ENCODE assay signal across 15 cellular contexts in the genomic region with DNA sequence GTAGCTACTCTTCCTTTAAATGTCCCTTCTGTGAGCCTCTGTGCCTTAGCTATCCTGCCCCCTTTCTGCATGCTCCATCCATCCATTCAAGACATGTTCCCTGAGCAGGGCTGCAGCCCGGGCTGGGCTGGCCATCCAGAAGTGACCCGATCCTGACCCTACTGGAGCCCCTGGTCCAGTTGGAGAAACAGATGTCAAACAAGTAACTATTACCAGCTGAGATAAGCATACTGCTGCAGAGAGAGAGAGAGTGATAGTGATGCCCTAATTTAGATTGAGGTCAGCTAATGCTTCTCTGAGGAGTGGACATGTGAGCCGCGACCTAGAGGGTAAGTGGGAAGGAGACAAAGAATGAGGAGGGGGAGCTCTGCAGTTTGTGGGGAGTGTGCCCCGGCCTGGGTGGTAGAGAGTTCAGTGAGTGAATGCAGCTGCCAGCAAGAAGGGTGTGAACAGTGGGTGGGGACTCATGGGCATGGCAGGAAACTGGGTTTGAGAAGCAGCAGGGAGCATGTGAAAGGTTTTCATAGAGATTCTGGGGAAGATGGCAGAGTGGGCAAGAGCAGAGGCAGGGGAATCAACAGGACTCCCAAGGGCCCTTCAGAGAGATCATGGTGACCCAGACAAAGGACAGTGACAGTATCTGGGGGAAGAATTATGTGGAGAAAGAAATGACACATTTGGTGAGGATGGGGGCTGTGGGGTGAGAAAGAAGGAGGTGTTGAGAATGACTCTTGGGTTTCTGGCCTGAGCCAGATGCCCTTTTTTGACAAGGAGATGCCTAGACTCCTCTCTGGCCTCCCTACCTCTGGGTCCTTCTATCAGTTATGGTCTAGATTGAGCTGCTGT. TPM values are rescaled to one million over a fixed set of nuclear protein-coding genes. Genes with fewer than 3 reads are reported as not detected.
DNase-seq lines count a peak whose midpoint lies in the region; ATAC-seq, FAIRE-seq and TF ChIP-seq lines count a peak whose summit lies in the region.
"Had no signal": no experiment of that assay in that cellular context is flagged by ENCODE, and none has a peak within 500 bp of the region (broad histone marks: within the 10 kb centered on the region; RNA-seq: fewer than 3 reads in every experiment).

No MANE protein-coding gene starts in this region.

- FAIRE-seq in keratinocyte (lab: Jason Lieb, UNC): peak; percentile 13

- H3K79me2 ChIP-seq in keratinocyte (ENCODE audit: control insufficient read depth, insufficient read depth, low read length): no peaks in the 10 kb centered on the region

- no peak overlapping the region for H3K9ac ChIP-seq in keratinocyte (ENCODE audit: control insufficient read depth, extremely low read depth, insufficient read depth, low read length)

- TF ChIP-seq CTCF in keratinocyte (optimal IDR thresholded peaks at IDR 0.05 in 1 of 3, IDR thresholded peaks at IDR 0.05 in 1 of 3, conservative IDR thresholded peaks at IDR 0.05 in 1 of 3; ENCODE audit: extremely low read depth in 1 of 3, insufficient read depth in 2 of 3, low read length in 3 of 3): no peak
- no peak for TF ChIP-seq CTCF in progenitor cell of endocrine pancreas (IDR thresholded peaks at IDR 0.05; ENCODE audit: unreplicated experiment)

- peak overlapping the region in 5 of 8 donors; percentile 3 to 79 (median 26) for H3K27ac Mint-ChIP-seq in CD8-positive, alpha-beta memory T cell
- H3K27ac Mint-ChIP-seq in progenitor cell of endocrine pancreas: peak overlapping the region; percentile 86

- H3K4me2 ChIP-seq in keratinocyte (ENCODE audit: control insufficient read depth, extremely low read depth, insufficient read depth, low read depth, low read length): no peak overlapping the region

- H4K20me1 ChIP-seq in keratinocyte (ENCODE audit: control insufficient read depth, extremely low read depth, insufficient read depth, low read length): no peaks in the 10 kb centered on the region

- dilution Hi-C loops in keratinocyte (cut with MboI; ENCODE audit: extremely low pct_ligation_motif_present, low sequenced_read_pairs): no loop called here

- no peaks in the 10 kb centered on the region for H3K27me3 Mint-ChIP-seq in CD8-positive, alpha-beta memory T cell
- no peaks in the 10 kb centered on the region for H3K27me3 Mint-ChIP-seq in progenitor cell of endocrine pancreas

- no peaks in the 10 kb centered on the region for H3K9me3 ChIP-seq in CD8-positive, alpha-beta memory T cell (ENCODE audit: low read length)
- H3K9me3 ChIP-seq in keratinocyte (ENCODE audit: control insufficient read depth, low read depth, low read length): no peaks in the 10 kb centered on the region

- peaks cover 0 to 5% (median 0%) of the 10 kb centered on the region in 3 donors for H3K36me3 Mint-ChIP-seq in CD8-positive, alpha-beta memory T cell
- no peaks in the 10 kb centered on the region for H3K36me3 Mint-ChIP-seq in progenitor cell of endocrine pancreas (ENCODE audit: insufficient read depth)

- no peak for DNase-seq in CD8-positive, alpha-beta memory T cell
- DNase-seq in Jurkat, Clone E6-1 (ENCODE audit: low read depth, low spot score): peak; percentile 20
- DNase-seq in keratinocyte (ENCODE audit: low read depth, low spot score) (no peak), progenitor cell of endocrine pancreas (ENCODE audit: low spot score, unreplicated experiment) (no peak), NCI-H1105 (lab: John Stamatoyannopoulos, UW) (no peak), activated T-cell treated with anti-CD3 and anti-CD28 coated beads for 4 hours (no peak)
- DNase-seq: H7; Kasumi-1; MM.1S; NCI-H187 treated with DMSO at 0.1 percent for 48 hours; NCI-H2171; NCI-H446; NK-92 treated with Interleukin-12 subunit alpha and Interleukin-12 subunit beta, amount 100 ng/mL, for 24 hours; SHP77 treated with DMSO at 0.1 percent for 48 hours had no signal

- H2AFZ ChIP-seq in keratinocyte (ENCODE audit: control insufficient read depth, low read length): no peak overlapping the region

- H3K4me1 Mint-ChIP-seq in CD8-positive, alpha-beta memory T cell: peaks cover 9 to 16% (median 13%) of the 10 kb centered on the region in 3 donors
- H3K4me1 Mint-ChIP-seq in progenitor cell of endocrine pancreas (ENCODE audit: low read depth): peaks cover 52% of the 10 kb centered on the region

- H3K36me3 ChIP-seq in CD8-positive, alpha-beta memory T cell (ENCODE audit: insufficient read depth, low read length): no peaks in the 10 kb centered on the region
- peaks cover 0 to 2% of the 10 kb centered on the region in 2 experiments for H3K36me3 ChIP-seq in keratinocyte (ENCODE audit: control insufficient read depth in 2 of 2, extremely low read depth in 1 of 2, insufficient read depth in 2 of 2, low read length in 2 of 2)

- no peaks in the 10 kb centered on the region for H3K9me1 ChIP-seq in keratinocyte (ENCODE audit: control insufficient read depth, extremely low read depth, insufficient read depth, low read length)

- CTCF ChIA-PET in CD8-positive, alpha-beta memory T cell (lab: Charles Lee): interaction anchor here (1.3 kb wide), 1 partner anchor 69 kb away, joined by 3 read pairs; no protein-coding TSS in a partner anchor

- POLR2A ChIA-PET in CD8-positive, alpha-beta memory T cell (lab: Charles Lee): no interaction called here

- H3K4me3 Mint-ChIP-seq in CD8-positive, alpha-beta memory T cell: no peak overlapping the region
- H3K4me3 Mint-ChIP-seq in progenitor cell of endocrine pancreas (ENCODE audit: low read depth): no peak overlapping the region

- ATAC-seq in GM18502 (IDR thresholded peaks at IDR 0.05; ENCODE audit: poor library complexity, unreplicated experiment): no peak

- H3K4me1 ChIP-seq in CD8-positive, alpha-beta memory T cell (ENCODE audit: insufficient read depth, low read length): no peaks in the 10 kb centered on the region
- peaks cover 21% of the 10 kb centered on the region for H3K4me1 ChIP-seq in keratinocyte (ENCODE audit: control insufficient read depth, extremely low read depth, insufficient read depth, low read length)

- no peak overlapping the region for H3K27ac ChIP-seq in CD8-positive, alpha-beta memory T cell (ENCODE audit: low read depth, low read length)
- H3K27ac ChIP-seq in keratinocyte (ENCODE audit: control insufficient read depth, insufficient read depth, low read length): no peak overlapping the region

- H3K9me3 Mint-ChIP-seq in CD8-positive, alpha-beta memory T cell: no peaks in the 10 kb centered on the region
- H3K9me3 Mint-ChIP-seq in progenitor cell of endocrine pancreas (ENCODE audit: low read depth): no peaks in the 10 kb centered on the region

- H3K27me3 ChIP-seq in CD8-positive, alpha-beta memory T cell (ENCODE audit: insufficient read depth, low read length, poor library complexity, severe bottlenecking): no peaks in the 10 kb centered on the region
- H3K27me3 ChIP-seq in keratinocyte (ENCODE audit: control insufficient read depth, extremely low read depth, insufficient read depth, low read length): no peaks in the 10 kb centered on the region

- no peak overlapping the region for H3K4me3 ChIP-seq in CD8-positive, alpha-beta memory T cell (ENCODE audit: low read length)
- H3K4me3 ChIP-seq in Jurkat, Clone E6-1 (ENCODE audit: low read length): no peak overlapping the region
- H3K4me3 ChIP-seq in keratinocyte (ENCODE audit: control insufficient read depth in 2 of 3, extremely low read depth in 1 of 3, insufficient read depth in 2 of 3, low read depth in 1 of 3, low read length in 3 of 3): no peak overlapping the region

RNA-seq across cellular contexts. Expression of a gene that starts 44.9 kb away (rescaled TPM):
- 10 to 100 TPM; 15.0 to 16.7 TPM for total RNA-seq in CD8-positive, alpha-beta memory T cell
- 12.0 TPM for polyA plus RNA-seq in CD8-positive, alpha-beta memory T cell
- 83.0 TPM for polyA plus RNA-seq in Jurkat, Clone E6-1 (2012; ENCODE audit: insufficient read depth, insufficient read length)
- 20.6 to 23.7 TPM (median 21.7 TPM) in 3 replicates for polyA plus RNA-seq in keratinocyte
- polyA plus RNA-seq in keratinocyte (2011; ENCODE audit: low read depth): 6.1 TPM
- polyA plus RNA-seq in keratinocyte (2011; cell fraction: cytosol; rRNA removed): 13.5 and 25.9 TPM in 2 replicates
- polyA plus RNA-seq in keratinocyte (2011; cell fraction: nucleus; rRNA removed): 10.4 and 14.8 TPM in 2 replicates
- polyA plus RNA-seq in keratinocyte (2012; ENCODE audit: low replicate concordance): 14.3 and 25.8 TPM in 2 replicates
- 5.5 to 9.0 TPM (median 6.1 TPM) in 3 replicates for polyA minus RNA-seq in keratinocyte
- polyA minus RNA-seq in keratinocyte (2011; cell fraction: cytosol; rRNA and poly(A)+ RNA removed): 14.6 TPM
- polyA minus RNA-seq in keratinocyte (2011; cell fraction: nucleus; rRNA and poly(A)+ RNA removed): 9.2 and 9.3 TPM in 2 replicates
- 30.2 and 32.8 TPM in 2 replicates for total RNA-seq in progenitor cell of endocrine pancreas
